24 cellular contexts compared by ENCODE assay signal in genomic region chr10:78190051-78190450, GRCh38.
"Had no signal": no experiment of that assay in that cellular context is flagged by ENCODE, and none has a peak within 500 bp of the region (broad histone marks: within the 10 kb centered on the region; RNA-seq: fewer than 3 reads in every experiment).

No MANE protein-coding gene starts in this region.

- DNase-seq: activated CD4-positive, alpha-beta T cell treated with anti-CD3 and anti-CD28 coated beads, Interleukin-2, amount 10 ng/mL, durations not matched to agents 24 days and 14 days; activated CD4-positive, CD25-positive, alpha-beta regulatory T cell; activated CD8-positive, alpha-beta memory T cell treated with anti-CD3 and anti-CD28 coated beads, Interleukin-2, amount 50 U/mL, for 4 hours; activated effector memory CD4-positive, alpha-beta T cell treated with Interleukin-2 at 50 U/mL for 16 hours; activated naive CD4-positive, alpha-beta T cell treated with anti-CD3 and anti-CD28 coated beads, Interleukin-2, amount 10 ng/mL, durations not matched to agents 7 days and 5 days; activated T-cell treated with anti-CD3 and anti-CD28 coated beads, Interleukin-2, amount 50 U/mL, for 48 hours; aorta; brain microvascular endothelial cell; colonic mucosa; endodermal cell; foreskin melanocyte; hypothalamus; islet precursor cell; left colon; lower lobe of right lung; nephron progenitor cell; occipital lobe; stimulated activated CD4-positive, alpha-beta T cell treated with anti-CD3 and anti-CD28 coated beads, Interleukin-12 subunit alpha, Interleukin-12 subunit beta, amount 100 ng/mL, for 4 hours; stimulated activated CD4-positive, alpha-beta T cell treated with anti-CD3 and anti-CD28 coated beads, Interleukin-1b, Interleukin-23, amount 100 ng/mL, for 48 hours; stimulated activated naive CD8-positive, alpha-beta T cell treated with anti-CD3 and anti-CD28 coated beads, Interleukin-15, Interleukin-2, amounts not matched to agents 100 U/mL and 50 U/mL, for 24 hours; substantia nigra; T-helper 17 cell had no signal

- H3K27me3 ChIP-seq: colonic mucosa, tibial nerve, vagina had no signal

- H3K4me1 ChIP-seq: colonic mucosa, vagina had no signal

- H3K4me3 ChIP-seq: colonic mucosa, lower lobe of right lung, tibial nerve, vagina had no signal

- H3K9me3 ChIP-seq: colonic mucosa, vagina had no signal

- H3K27ac ChIP-seq: brain microvascular endothelial cell, colonic mucosa, lower lobe of right lung, tibial nerve, vagina had no signal

- H3K36me3 ChIP-seq: brain microvascular endothelial cell, colonic mucosa, lower lobe of right lung, tibial nerve, vagina had no signal
